8 cellular contexts compared by ENCODE assay signal in genomic region chr9:36154213-36154952, GRCh38. TPM values are rescaled to one million over a fixed set of nuclear protein-coding genes. Genes with fewer than 3 reads are reported as not detected.
DNase-seq lines count a peak whose midpoint lies in the region; ATAC-seq and TF ChIP-seq lines count a peak whose summit lies in the region.

No MANE protein-coding gene starts in this region.

- peaks cover 9% of the 10 kb centered on the region for H3K4me1 ChIP-seq in fibroblast of lung (ENCODE audit: control insufficient read depth, extremely low read depth, insufficient read depth, low read length)

- H3K4me3 ChIP-seq in HL-60 (replicated peaks; ENCODE audit: insufficient read depth, low read length) (no peak overlapping the region), fibroblast of lung (replicated peaks in 1 of 4; ENCODE audit: control extremely low read depth in 1 of 4, insufficient read depth in 1 of 4, low read depth in 3 of 4, low read length in 4 of 4) (no peak overlapping the region)

- ATAC-seq in GM19395 (IDR thresholded peaks at IDR 0.05; ENCODE audit: unreplicated experiment) (no peak), GM21576 (IDR thresholded peaks at IDR 0.05; ENCODE audit: unreplicated experiment) (no peak)

- H3K4me2 ChIP-seq in fibroblast of lung (ENCODE audit: extremely low read depth, insufficient read depth, low read length), result peak overlapping the region; percentile 52

- H3K79me2 ChIP-seq in fibroblast of lung (ENCODE audit: control insufficient read depth, insufficient read depth, low read length), result no peaks in the 10 kb centered on the region

- TF ChIP-seq CTCF in HL-60 (IDR thresholded peaks at IDR 0.05; ENCODE audit: insufficient read depth, low read length), result no peak
- TF ChIP-seq CTCF in fibroblast of lung (conservative IDR thresholded peaks at IDR 0.05 in 1 of 2, IDR thresholded peaks at IDR 0.05 in 1 of 2; ENCODE audit: low read depth in 1 of 2, low read length in 2 of 2), result no peak

- peaks cover under 1% of the 10 kb centered on the region for H3K36me3 ChIP-seq in fibroblast of lung (ENCODE audit: control insufficient read depth, insufficient read depth, low read length)

- DNase-seq in HL-60 (ENCODE audit: low read depth in 1 of 2, low spot score in 1 of 2), result peak in 1 of 2 experiments; percentile 63
- peak; percentile 73 for DNase-seq in SIG-M5 treated with dmso at 0.1 percent for 504 hours (lab: John Stamatoyannopoulos, UW; ENCODE audit: unreplicated experiment)
- DNase-seq in fibroblast of lung (ENCODE audit: low read depth in 2 of 2), result peak; percentile 65 to 66
- DNase-seq in nucleus accumbens (lab: John Stamatoyannopoulos, UW), result peak in 41 of 56 donors; percentile 17 to 74 (median 49)
- no peak for DNase-seq in activated CD8-positive, alpha-beta memory T cell treated with anti-CD3 and anti-CD28 coated beads, Interleukin-2, amount 50 U/mL, for 4 hours
- no peak for DNase-seq in HUDEP-2 (lab: John Stamatoyannopoulos, UW; ENCODE audit: unreplicated experiment in 76 of 76)

- H2AFZ ChIP-seq in fibroblast of lung (ENCODE audit: low read length), result peak overlapping the region; percentile 13

- no peaks in the 10 kb centered on the region for H4K20me1 ChIP-seq in fibroblast of lung (ENCODE audit: control insufficient read depth, extremely low read depth, insufficient read depth, low read length)

- H3K27me3 ChIP-seq in HL-60 (ENCODE audit: insufficient read depth, poor library complexity, severe bottlenecking) (no peaks in the 10 kb centered on the region), fibroblast of lung (ENCODE audit: control insufficient read depth, insufficient read depth, low read length) (no peaks in the 10 kb centered on the region)

- H3K9ac ChIP-seq in fibroblast of lung (ENCODE audit: insufficient read depth, low read length), result peak overlapping the region; percentile 21

- H3K27ac ChIP-seq in HL-60 (replicated peaks) (peak overlapping the region; percentile 82), fibroblast of lung (ENCODE audit: insufficient read depth, low read length) (peak overlapping the region; percentile 76)

- no peaks in the 10 kb centered on the region for H3K9me3 ChIP-seq in fibroblast of lung (ENCODE audit: control insufficient read depth, insufficient read depth, low read depth, low read length)

RNA-seq across cellular contexts. Expression of gene CCIN, which starts 14.8 kb away (rescaled TPM):
- 1.0 and 1.3 TPM in 2 replicates for total RNA-seq in fibroblast of lung
- polyA plus RNA-seq in fibroblast of lung, result 0.40 and 0.55 TPM in 2 replicates
- 0.58 and 0.66 TPM in 2 replicates for polyA plus RNA-seq in fibroblast of lung (2012)
- polyA minus RNA-seq in fibroblast of lung (ENCODE audit: low replicate concordance), result 0.63 and 4.3 TPM in 2 replicates

RNA-seq across cellular contexts. Expression of gene GLIPR2, which starts 17.9 kb away (rescaled TPM):
- total RNA-seq in fibroblast of lung, result 40.0 and 47.8 TPM in 2 replicates
- 57.8 and 108 TPM in 2 replicates for polyA plus RNA-seq in fibroblast of lung
- 44.5 and 88.5 TPM in 2 replicates for polyA plus RNA-seq in fibroblast of lung (2012)
- polyA minus RNA-seq in fibroblast of lung (ENCODE audit: low replicate concordance), result 40.5 and 42.1 TPM in 2 replicates

RNA-seq across cellular contexts. Expression of gene CLTA, which starts 36.3 kb away (rescaled TPM):
- 238 and 302 TPM in 2 replicates for total RNA-seq in fibroblast of lung
- 341 and 388 TPM in 2 replicates for polyA plus RNA-seq in fibroblast of lung
- 301 and 374 TPM in 2 replicates for polyA plus RNA-seq in fibroblast of lung (2012)
- polyA minus RNA-seq in fibroblast of lung (ENCODE audit: low replicate concordance), result 46.5 and 77.4 TPM in 2 replicates

Comparison
In these comparisons a context has a peak if more than half of its experiments do, and no peak if none do; other contexts are left out.
1. DNase-seq: peak in SIG-M5 treated with dmso at 0.1 percent for 504 hours (single experiment), fibroblast of lung (2 of 2) and nucleus accumbens (41 of 56); none in activated CD8-positive, alpha-beta memory T cell treated with anti-CD3 and anti-CD28 coated beads, Interleukin-2, amount 50 U/mL, for 4 hours (single experiment) and HUDEP-2 (0 of 76).